Comparison of ENCODE assay signal across 1 cellular context in genomic region chr6:43256670-43257664, GRCh38.
A peak's percentile ranks its signal among the peaks of the same experiment; 100 is the strongest.
TF ChIP-seq lines count a peak whose summit lies in the region.

No MANE protein-coding gene starts in this region.

TF ChIP-seq in HEK293, 187 proteins besides CTCF, POLR2A, EP300 and RAD21:
- TF ChIP-seq ZFHX2 (tag by site-specific recombination; conservative IDR thresholded peaks at IDR 0.05) (peak; percentile 22; the same call in 1 of the 2 replicates), ZNF704 (tag by site-specific recombination; IDR thresholded peaks at IDR 0.05) (no peak)
